ENCODE assay signal across 1 cellular context in the genomic region with DNA sequence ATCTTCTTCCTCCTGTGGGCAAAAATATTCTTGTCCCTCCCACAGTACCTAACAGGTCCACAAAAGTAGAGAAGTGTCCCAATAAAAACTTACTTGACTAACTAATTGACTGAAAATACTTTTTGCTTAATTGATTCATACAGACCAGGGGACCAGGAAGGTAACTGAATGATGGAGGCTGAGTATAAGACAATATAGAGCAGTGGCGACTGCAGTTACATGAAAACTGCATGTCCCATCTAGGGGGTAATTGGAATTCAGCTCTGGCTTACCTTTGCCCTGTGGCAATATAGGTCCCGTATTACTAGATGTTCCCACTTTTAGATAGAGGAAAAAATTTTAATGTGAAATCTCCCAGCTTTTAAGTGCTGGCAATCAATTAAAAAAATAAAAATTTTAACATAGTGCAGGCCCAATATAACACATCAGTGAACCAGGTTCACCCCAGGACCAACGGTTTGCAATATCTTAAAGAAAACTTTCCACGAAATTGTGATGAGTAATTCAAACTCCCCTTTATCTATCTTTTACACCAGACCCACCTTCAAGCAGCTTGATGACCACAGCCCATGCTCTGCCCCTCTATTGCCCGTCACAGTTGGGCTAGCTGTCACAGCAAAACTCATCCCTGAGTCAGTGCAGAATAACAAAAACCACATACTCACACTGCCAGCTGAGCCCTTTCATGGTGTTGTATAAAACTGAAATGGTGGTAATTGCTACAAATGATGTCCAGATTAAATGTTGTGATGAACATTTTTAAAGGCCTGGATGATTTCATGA.
TF ChIP-seq lines count a peak whose summit lies in the region.

No MANE protein-coding gene starts in this region.

TF ChIP-seq in K562, 482 proteins besides CTCF, POLR2A, EP300 and RAD21 (continued from another document and continues in another):
- TF ChIP-seq CEBPZ (IDR thresholded peaks at IDR 0.05; ENCODE audit: borderline replicate concordance, low read depth, low read length) (no peak), ETV6 (IDR thresholded peaks at IDR 0.05; ENCODE audit: borderline replicate concordance in 1 of 2, low read depth in 2 of 2, low read length in 1 of 2) (no peak), ETV6 (CRISPR knock-in tag; IDR thresholded peaks at IDR 0.05; ENCODE audit: borderline replicate concordance) (no peak), E4F1 (CRISPR knock-in tag; IDR thresholded peaks at IDR 0.05; ENCODE audit: borderline replicate concordance) (no peak), NFE2L1 (tag; IDR thresholded peaks at IDR 0.05; ENCODE audit: borderline replicate concordance, low read depth) (no peak), RBM14 (IDR thresholded peaks at IDR 0.05; ENCODE audit: borderline replicate concordance, insufficient read depth, low read depth, low read length) (no peak), MEF2D (tag; conservative IDR thresholded peaks at IDR 0.05; ENCODE audit: low read depth) (no peak), RBM39 (optimal IDR thresholded peaks at IDR 0.05; ENCODE audit: low read depth, low read length) (no peak), RFX1 (IDR thresholded peaks at IDR 0.05) (no peak), NR2C1 (IDR thresholded peaks at IDR 0.05) (no peak), NR2C1 (tag; IDR thresholded peaks at IDR 0.05) (no peak), CTBP1 (IDR thresholded peaks at IDR 0.05; ENCODE audit: borderline replicate concordance) (peak; percentile 60; the same call in 1 of the 2 replicates), CBFA2T2 (conservative IDR thresholded peaks at IDR 0.05) (peak; percentile 86), HDAC3 (IDR thresholded peaks at IDR 0.05; ENCODE audit: borderline replicate concordance, partially characterized antibody) (peak; percentile 48), JUNB (CRISPR knock-in tag; conservative IDR thresholded peaks at IDR 0.05) (no peak), ZNF133 (CRISPR knock-in tag; IDR thresholded peaks at IDR 0.05) (no peak), ZNF140 (CRISPR knock-in tag; IDR thresholded peaks at IDR 0.05) (no peak), CBX1 (IDR thresholded peaks at IDR 0.05; ENCODE audit: low read depth) (no peak), ZNF121 (CRISPR knock-in tag; conservative IDR thresholded peaks at IDR 0.05) (no peak), VEZF1 (CRISPR knock-in tag; IDR thresholded peaks at IDR 0.05) (peak; percentile 35; the same call in 1 of the 2 replicates), TARDBP (IDR thresholded peaks at IDR 0.05) (no peak), CCNT2 (IDR thresholded peaks at IDR 0.05; ENCODE audit: borderline replicate concordance, extremely low read depth, insufficient read length, low read depth, low read length) (no peak), ZNF584 (CRISPR knock-in tag; IDR thresholded peaks at IDR 0.05; ENCODE audit: low read depth) (no peak), POLR2AphosphoS5 (IDR thresholded peaks at IDR 0.05; ENCODE audit: control insufficient read depth, insufficient read depth, low read depth, low read length) (peak; percentile 74), E2F8 (IDR thresholded peaks at IDR 0.05; ENCODE audit: low read depth, partially characterized antibody) (no peak), GATAD2A (IDR thresholded peaks at IDR 0.05) (no peak), ZNF224 (CRISPR knock-in tag; IDR thresholded peaks at IDR 0.05) (no peak)
- TF ChIP-seq, protein P1, sequence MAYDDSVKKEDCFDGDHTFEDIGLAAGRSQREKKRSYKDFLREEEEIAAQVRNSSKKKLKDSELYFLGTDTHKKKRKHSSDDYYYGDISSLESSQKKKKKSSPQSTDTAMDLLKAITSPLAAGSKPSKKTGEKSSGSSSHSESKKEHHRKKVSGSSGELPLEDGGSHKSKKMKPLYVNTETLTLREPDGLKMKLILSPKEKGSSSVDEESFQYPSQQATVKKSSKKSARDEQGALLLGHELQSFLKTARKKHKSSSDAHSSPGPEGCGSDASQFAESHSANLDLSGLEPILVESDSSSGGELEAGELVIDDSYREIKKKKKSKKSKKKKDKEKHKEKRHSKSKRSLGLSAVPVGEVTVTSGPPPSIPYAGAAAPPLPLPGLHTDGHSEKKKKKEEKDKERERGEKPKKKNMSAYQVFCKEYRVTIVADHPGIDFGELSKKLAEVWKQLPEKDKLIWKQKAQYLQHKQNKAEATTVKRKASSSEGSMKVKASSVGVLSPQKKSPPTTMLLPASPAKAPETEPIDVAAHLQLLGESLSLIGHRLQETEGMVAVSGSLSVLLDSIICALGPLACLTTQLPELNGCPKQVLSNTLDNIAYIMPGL (CRISPR knock-in tag; IDR thresholded peaks at IDR 0.05), result no peak
- TF ChIP-seq, protein P2, sequence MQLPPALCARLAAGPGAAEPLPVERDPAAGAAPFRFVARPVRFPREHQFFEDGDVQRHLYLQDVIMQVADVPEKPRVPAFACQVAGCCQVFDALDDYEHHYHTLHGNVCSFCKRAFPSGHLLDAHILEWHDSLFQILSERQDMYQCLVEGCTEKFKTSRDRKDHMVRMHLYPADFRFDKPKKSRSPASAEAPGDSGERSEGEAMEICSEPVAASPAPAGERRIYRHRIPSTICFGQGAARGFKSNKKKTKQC (CRISPR knock-in tag; IDR thresholded peaks at IDR 0.05), result no peak
- TF ChIP-seq, protein P3, sequence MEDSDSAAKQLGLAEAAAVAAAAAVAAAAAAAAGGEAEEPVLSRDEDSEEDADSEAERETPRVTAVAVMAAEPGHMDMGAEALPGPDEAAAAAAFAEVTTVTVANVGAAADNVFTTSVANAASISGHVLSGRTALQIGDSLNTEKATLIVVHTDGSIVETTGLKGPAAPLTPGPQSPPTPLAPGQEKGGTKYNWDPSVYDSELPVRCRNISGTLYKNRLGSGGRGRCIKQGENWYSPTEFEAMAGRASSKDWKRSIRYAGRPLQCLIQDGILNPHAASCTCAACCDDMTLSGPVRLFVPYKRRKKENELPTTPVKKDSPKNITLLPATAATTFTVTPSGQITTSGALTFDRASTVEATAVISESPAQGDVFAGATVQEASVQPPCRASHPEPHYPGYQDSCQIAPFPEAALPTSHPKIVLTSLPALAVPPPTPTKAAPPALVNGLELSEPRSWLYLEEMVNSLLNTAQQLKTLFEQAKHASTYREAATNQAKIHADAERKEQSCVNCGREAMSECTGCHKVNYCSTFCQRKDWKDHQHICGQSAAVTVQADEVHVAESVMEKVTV (CRISPR knock-in tag; IDR thresholded peaks at IDR 0.05), result no peak
